Comparison of ENCODE assay signal across 24 cellular contexts in the genomic region with DNA sequence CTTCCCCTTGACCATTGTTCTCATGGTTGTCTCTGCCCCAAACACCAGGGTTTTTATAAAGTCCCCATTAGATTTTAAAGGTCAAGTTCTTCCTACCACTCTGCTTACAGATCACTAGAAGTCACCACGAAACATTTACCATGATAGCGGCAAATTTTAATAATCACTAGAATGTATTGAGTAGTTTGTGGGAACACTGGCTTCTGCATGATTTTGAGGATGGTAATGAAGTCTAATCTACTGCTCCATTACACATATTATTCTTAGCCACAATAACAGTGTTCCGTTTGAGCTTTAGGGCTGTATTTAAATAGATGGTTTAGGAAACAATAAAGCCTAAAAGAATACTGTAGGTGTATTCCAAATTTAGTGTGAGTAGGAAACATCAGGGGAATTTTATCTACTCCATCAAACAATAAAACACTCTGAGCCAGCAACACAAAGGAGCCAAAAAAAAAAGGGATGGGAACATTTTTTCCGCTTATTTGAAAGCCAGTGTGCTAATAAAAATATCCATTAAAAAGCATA. TPM values are rescaled to one million over a fixed set of nuclear protein-coding genes. Genes with fewer than 3 reads are reported as not detected.
DNase-seq lines count a peak whose midpoint lies in the region; ATAC-seq and TF ChIP-seq lines count a peak whose summit lies in the region.
"Had no signal": no experiment of that assay in that cellular context is flagged by ENCODE, and none has a peak within 500 bp of the region (broad histone marks: within the 10 kb centered on the region; RNA-seq: fewer than 3 reads in every experiment).

No MANE protein-coding gene starts in this region.

- H3K27ac Mint-ChIP-seq in activated T-helper 17 cell treated with anti-CD3 and anti-CD28 coated beads, Interleukin-2, amount 50 U/mL, for 72 hours, result no peak overlapping the region

- H3K4me1 ChIP-seq in heart right ventricle, result peaks cover 0 to 70% (median 32%) of the 10 kb centered on the region in 9 donors
- H3K4me1 ChIP-seq in osteoblast (ENCODE audit: insufficient read depth, low read length), result peaks cover 14% of the 10 kb centered on the region
- peaks cover 11 to 33% (median 19%) of the 10 kb centered on the region in 4 donors for H3K4me1 ChIP-seq in esophagus muscularis mucosa
- H3K4me1 ChIP-seq: BLaER1 treated with 17β-estradiol and CSF1 and Interleukin-3, amounts not matched to agents 10 nM and 100 nM had no signal

- H3K9me3 ChIP-seq in heart right ventricle (no peaks in the 10 kb centered on the region), osteoblast (ENCODE audit: low read depth, low read length) (no peaks in the 10 kb centered on the region), esophagus muscularis mucosa (no peaks in the 10 kb centered on the region)
- H3K9me3 ChIP-seq: A549, MG63 had no signal

- no peak overlapping the region for H2AFZ ChIP-seq in osteoblast (ENCODE audit: low read length)

- H3K4me1 Mint-ChIP-seq in activated T-helper 17 cell treated with anti-CD3 and anti-CD28 coated beads, Interleukin-2, amount 50 U/mL, for 72 hours, result peaks cover 28% of the 10 kb centered on the region

- peaks cover 6% of the 10 kb centered on the region for H3K36me3 Mint-ChIP-seq in activated T-helper 17 cell treated with anti-CD3 and anti-CD28 coated beads, Interleukin-2, amount 50 U/mL, for 72 hours (ENCODE audit: low read depth)

- H3K4me2 ChIP-seq in osteoblast (ENCODE audit: insufficient read depth, low read length), result no peak overlapping the region
- H3K4me2 ChIP-seq: A549; BLaER1 treated with 17β-estradiol and CSF1 and Interleukin-3, amounts not matched to agents 10 nM and 100 nM had no signal

- TF ChIP-seq CTCF in heart right ventricle (IDR thresholded peaks at IDR 0.05), result no peak
- TF ChIP-seq CTCF in osteoblast (IDR thresholded peaks at IDR 0.05; ENCODE audit: extremely low read depth, low read depth, low read length), result no peak
- TF ChIP-seq CTCF in dorsolateral prefrontal cortex (IDR thresholded peaks at IDR 0.05 in 54 of 56, conservative IDR thresholded peaks at IDR 0.05 in 2 of 56; ENCODE audit: low read depth in 1 of 56, partially characterized antibody in 56 of 56), result no peak
- no peak for TF ChIP-seq CTCF in esophagus muscularis mucosa (IDR thresholded peaks at IDR 0.05)

- DNase-seq in heart right ventricle (no peak), cardiac septum (ENCODE audit: low spot score) (no peak), dermis blood vessel endothelial cell (peak; percentile 44), osteoblast (ENCODE audit: insufficient read length, low spot score, missing footprints) (peak; percentile 72), dorsolateral prefrontal cortex (no peak), esophagus muscularis mucosa (ENCODE audit: extremely low spot score) (no peak)
- DNase-seq: AML-193; CD4-positive, alpha-beta memory T cell; COR-L47; DMS53; IMR-90; KG1; MG63; NCI-H1105 treated with DMSO at 0.1 percent for 48 hours; NCI-H146; NCI-H1930; NCI-H446; NCI-H524 treated with DMSO at 0.1 percent for 48 hours; NCI-H774 had no signal

- TF ChIP-seq POLR2A in esophagus muscularis mucosa (IDR thresholded peaks at IDR 0.05; ENCODE audit: low read depth), result no peak

- no peaks in the 10 kb centered on the region for H3K27me3 ChIP-seq in heart right ventricle
- H3K27me3 ChIP-seq in osteoblast (ENCODE audit: insufficient read depth, low read length), result no peaks in the 10 kb centered on the region
- H3K27me3 ChIP-seq in dorsolateral prefrontal cortex, result no peaks in the 10 kb centered on the region
- H3K27me3 ChIP-seq in esophagus muscularis mucosa, result no peaks in the 10 kb centered on the region
- H3K27me3 ChIP-seq: BLaER1 treated with 17β-estradiol and CSF1 and Interleukin-3, amounts not matched to agents 10 nM and 100 nM; MG63 had no signal

- ATAC-seq in heart right ventricle, result peak in 6 of 8 donors; percentile 25 to 81 (median 74)
- no peak for ATAC-seq in activated T-helper 17 cell treated with anti-CD3 and anti-CD28 coated beads, Interleukin-2, amount 50 U/mL, for 72 hours (replicated peaks)
- ATAC-seq: A549, HCT116 had no signal

- peaks cover 96% of the 10 kb centered on the region for H3K79me2 ChIP-seq in osteoblast (ENCODE audit: insufficient read depth, low read length)

- WGBS in heart right ventricle, 2 donors, result 65 to 70% methylated on average over 4 of the region's 4 CpGs
- 81% methylated on average over 4 of the region's 4 CpGs for WGBS in esophagus muscularis mucosa

- TF ChIP-seq EP300 in esophagus muscularis mucosa (IDR thresholded peaks at IDR 0.05), result no peak

- no peaks in the 10 kb centered on the region for H3K27me3 Mint-ChIP-seq in activated T-helper 17 cell treated with anti-CD3 and anti-CD28 coated beads, Interleukin-2, amount 50 U/mL, for 72 hours
- H3K27me3 Mint-ChIP-seq: CD4-positive, alpha-beta memory T cell had no signal

- no peaks in the 10 kb centered on the region for H3K36me3 ChIP-seq in heart right ventricle
- H3K36me3 ChIP-seq in osteoblast (ENCODE audit: insufficient read depth, low read length), result peaks cover 10% of the 10 kb centered on the region
- H3K36me3 ChIP-seq in esophagus muscularis mucosa, result no peaks in the 10 kb centered on the region
- H3K36me3 ChIP-seq: MG63 had no signal

- H3K4me3 ChIP-seq in heart right ventricle, result no peak overlapping the region
- no peak overlapping the region for H3K4me3 ChIP-seq in osteoblast (ENCODE audit: insufficient read depth, low read length)
- no peak overlapping the region for H3K4me3 ChIP-seq in dorsolateral prefrontal cortex
- H3K4me3 ChIP-seq in esophagus muscularis mucosa, result no peak overlapping the region
- H3K4me3 ChIP-seq: A549; BLaER1 treated with 17β-estradiol and CSF1 and Interleukin-3, amounts not matched to agents 10 nM and 100 nM; MG63 had no signal

- no peaks in the 10 kb centered on the region for H3K9me3 Mint-ChIP-seq in activated T-helper 17 cell treated with anti-CD3 and anti-CD28 coated beads, Interleukin-2, amount 50 U/mL, for 72 hours
- H3K9me3 Mint-ChIP-seq: CD4-positive, alpha-beta memory T cell had no signal

- intact Hi-C loops in heart right ventricle (cut with DNase I) (no loop called here), cardiac septum (cut with DNase I) (loop anchor here (2.0 to 5.0 kb wide), 2 partner anchors 28 to 53 kb away; no protein-coding TSS in a partner anchor), dorsolateral prefrontal cortex (cut with DNase I) (no loop called here), esophagus muscularis mucosa (cut with DNase I) (no loop called here)

- no peak overlapping the region for H3K27ac ChIP-seq in heart right ventricle
- H3K27ac ChIP-seq in osteoblast (ENCODE audit: low read depth, low read length), result no peak overlapping the region
- no peak overlapping the region for H3K27ac ChIP-seq in dorsolateral prefrontal cortex
- no peak overlapping the region for H3K27ac ChIP-seq in esophagus muscularis mucosa (replicated peaks in 1 of 4)
- H3K27ac ChIP-seq: A549; BLaER1 treated with 17β-estradiol and CSF1 and Interleukin-3, amounts not matched to agents 10 nM and 100 nM had no signal

- H3K4me3 Mint-ChIP-seq in activated T-helper 17 cell treated with anti-CD3 and anti-CD28 coated beads, Interleukin-2, amount 50 U/mL, for 72 hours, result peak overlapping the region; percentile 21

- peaks cover 55% of the 10 kb centered on the region for H4K20me1 ChIP-seq in osteoblast (ENCODE audit: insufficient read depth, low read length)
- H4K20me1 ChIP-seq: BLaER1 treated with 17β-estradiol and CSF1 and Interleukin-3, amounts not matched to agents 10 nM and 100 nM had no signal

RNA-seq across cellular contexts. Expression of a gene that starts 49.8 kb away (rescaled TPM):
- 10 to 100 TPM; 11.2 to 23.9 (median 21.2) TPM for total RNA-seq in heart right ventricle
- polyA plus RNA-seq in heart right ventricle, result 1 to 10 TPM; 2.1 to 3.5 TPM
- total RNA-seq in cardiac septum, result 17.1 TPM
- 10 to 100 TPM; 14.3 to 30.5 TPM for total RNA-seq in activated T-helper 17 cell treated with anti-CD3 and anti-CD28 coated beads, Interleukin-2, amount 50 U/mL, for 72 hours
- 4.8 and 11.6 TPM in 2 replicates for total RNA-seq in dermis blood vessel endothelial cell
- 43.4 and 44.8 TPM in 2 replicates for total RNA-seq in osteoblast
- 10 to 100 TPM; 15.9 to 57.5 (median 36.6) TPM for total RNA-seq in dorsolateral prefrontal cortex
- 10 to 100 TPM; 13.8 to 20.7 (median 17.0) TPM for total RNA-seq in esophagus muscularis mucosa
- total RNA-seq: G401 had no signal

Comparison
In these comparisons a context has a peak if more than half of its experiments do, and no peak if none do; other contexts are left out.
1. DNase-seq: peak in dermis blood vessel endothelial cell (single experiment) and osteoblast (single experiment); none in heart right ventricle (0 of 2), cardiac septum (single experiment), dorsolateral prefrontal cortex (0 of 10) and esophagus muscularis mucosa (single experiment).